ENCODE assay signal across 8 cellular contexts in the genomic region with DNA sequence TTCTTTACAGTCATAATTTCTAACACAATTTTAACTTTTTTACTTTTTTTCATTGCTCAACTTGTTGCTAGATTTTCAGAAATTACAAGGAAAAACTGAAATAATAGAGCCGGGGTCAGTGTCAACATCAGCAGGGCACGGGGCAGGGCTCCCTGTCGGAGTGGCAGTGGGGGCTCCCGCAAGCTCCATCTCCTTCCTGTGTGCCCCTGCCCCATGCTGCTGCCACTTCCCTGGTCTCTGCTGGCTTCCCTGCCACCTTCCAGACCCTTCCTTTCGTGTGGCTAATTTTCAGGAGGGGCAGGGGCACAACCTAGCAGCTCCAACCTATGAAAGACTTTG. TPM values are rescaled to one million over a fixed set of nuclear protein-coding genes. Genes with fewer than 3 reads are reported as not detected.
A peak's percentile ranks its signal among the peaks of the same experiment; 100 is the strongest.
DNase-seq lines count a peak whose midpoint lies in the region; ATAC-seq and TF ChIP-seq lines count a peak whose summit lies in the region.

No MANE protein-coding gene starts in this region.

- H4K20me1 ChIP-seq in GM23248 (ENCODE audit: insufficient read depth) = no peaks in the 10 kb centered on the region

- peak overlapping the region; percentile 72 for H3K27ac Mint-ChIP-seq in T-helper 1 cell treated with Interleukin-12 subunit alpha and Interleukin-12 subunit beta and Interleukin-4 antibody, amounts not matched to agents 30 μg/mL and 1 μg/mL, for 36 hours

- no peaks in the 10 kb centered on the region for H3K9me3 Mint-ChIP-seq in T-helper 1 cell treated with Interleukin-12 subunit alpha and Interleukin-12 subunit beta and Interleukin-4 antibody, amounts not matched to agents 30 μg/mL and 1 μg/mL, for 36 hours

- peak overlapping the region; percentile 84 for H3K9ac ChIP-seq in GM23248

- WGBS in GM23248 (ENCODE audit: low coverage in 1 of 2, low lambda C conversion rate in 2 of 2, missing lambda C conversion rate in 2 of 2), 2 experiments = 95 to 99% methylated on average over 5 of the region's 5 CpGs

- no peak for TF ChIP-seq POLR2A in gastrocnemius medialis (IDR thresholded peaks at IDR 0.05)

- H3K4me3 ChIP-seq in GM23248 = peak overlapping the region; percentile 82
- H3K4me3 ChIP-seq in foreskin fibroblast (ENCODE audit: low read depth in 1 of 2, low read length in 2 of 2) = peak overlapping the region; percentile 95 to 99
- H3K4me3 ChIP-seq in gastrocnemius medialis = peak overlapping the region; percentile 92 to 100 (median 97)

- H3K27me3 Mint-ChIP-seq in T-helper 1 cell treated with Interleukin-12 subunit alpha and Interleukin-12 subunit beta and Interleukin-4 antibody, amounts not matched to agents 30 μg/mL and 1 μg/mL, for 36 hours (ENCODE audit: low read depth) = no peaks in the 10 kb centered on the region

- intact Hi-C loops in gastrocnemius medialis (cut with DNase I; ENCODE audit: low total_unique reads) = loop anchor here (2.0 to 10.0 kb wide), 4 partner anchors 31 to 463 kb away; a partner anchor contains a TSS

- H3K4me1 ChIP-seq in GM23248 (ENCODE audit: insufficient read depth) (peaks cover 9% of the 10 kb centered on the region), gastrocnemius medialis (peaks cover 18 to 22% of the 10 kb centered on the region in 2 donors)

- H3K36me3 ChIP-seq in GM23248 (ENCODE audit: low read depth) = no peaks in the 10 kb centered on the region
- H3K36me3 ChIP-seq in gastrocnemius medialis = peaks cover 0 to 10% of the 10 kb centered on the region in 2 donors

- no peaks in the 10 kb centered on the region for H3K9me2 ChIP-seq in GM23248 (ENCODE audit: insufficient read depth)

- no peak overlapping the region for H2AFZ ChIP-seq in GM23248

- in situ Hi-C loops in GM23248 (cut with MboI) = no loop called here
- in situ Hi-C loops in gastrocnemius medialis (cut with MboI; ENCODE audit: low sequenced_read_pairs in 4 of 4) = no loop called here

- H3K27me3 ChIP-seq in GM23248 (replicated peaks; ENCODE audit: insufficient read depth) = no peaks in the 10 kb centered on the region
- peaks cover 0 to 7% (median 6%) of the 10 kb centered on the region in 3 donors for H3K27me3 ChIP-seq in gastrocnemius medialis

- peaks cover 13% of the 10 kb centered on the region for H3K36me3 Mint-ChIP-seq in T-helper 1 cell treated with Interleukin-12 subunit alpha and Interleukin-12 subunit beta and Interleukin-4 antibody, amounts not matched to agents 30 μg/mL and 1 μg/mL, for 36 hours (ENCODE audit: low read depth)

- TF ChIP-seq CTCF in foreskin fibroblast (IDR thresholded peaks at IDR 0.05; ENCODE audit: low read depth, low read length) = no peak
- TF ChIP-seq CTCF in gastrocnemius medialis (IDR thresholded peaks at IDR 0.05 in 4 of 5, conservative IDR thresholded peaks at IDR 0.05 in 1 of 5) = no peak

- peaks cover 30% of the 10 kb centered on the region for H3K4me1 Mint-ChIP-seq in T-helper 1 cell treated with Interleukin-12 subunit alpha and Interleukin-12 subunit beta and Interleukin-4 antibody, amounts not matched to agents 30 μg/mL and 1 μg/mL, for 36 hours (ENCODE audit: low read depth)

- peak overlapping the region; percentile 96 for H3K4me2 ChIP-seq in GM23248 (ENCODE audit: unreplicated experiment)

- H3K4me3 Mint-ChIP-seq in T-helper 1 cell treated with Interleukin-12 subunit alpha and Interleukin-12 subunit beta and Interleukin-4 antibody, amounts not matched to agents 30 μg/mL and 1 μg/mL, for 36 hours = peak overlapping the region; percentile 98

- H3F3A ChIP-seq in GM23248 (ENCODE audit: insufficient read depth) = peaks cover 10% of the 10 kb centered on the region; the same call in 1 of the 2 replicates

- no peaks in the 10 kb centered on the region for H3K9me3 ChIP-seq in GM23248 (ENCODE audit: low read depth)
- no peaks in the 10 kb centered on the region for H3K9me3 ChIP-seq in gastrocnemius medialis

- DNase-seq in GM23248 (no peak), foreskin fibroblast (no peak), gastrocnemius medialis (no peak), superior temporal gyrus (ENCODE audit: extremely low spot score) (no peak), NCI-H1105 (lab: John Stamatoyannopoulos, UW) (no peak)

- H3K79me2 ChIP-seq in GM23248 (ENCODE audit: insufficient read depth) = peaks cover 38% of the 10 kb centered on the region

- ATAC-seq in gastrocnemius medialis (no peak), HG02973 (IDR thresholded peaks at IDR 0.05; ENCODE audit: unreplicated experiment) (no peak), GM19035 (IDR thresholded peaks at IDR 0.05; ENCODE audit: unreplicated experiment) (no peak)

- H3K27ac ChIP-seq in GM23248 (peak overlapping the region; percentile 54), gastrocnemius medialis (peak overlapping the region in 1 of 4 donors; percentile 90)

RNA-seq across cellular contexts. Expression of a gene that starts 1.0 kb away (rescaled TPM):
- 32.4 and 39.9 TPM in 2 replicates for total RNA-seq in GM23248 (2014; rRNA removed; shearing (Covaris generic))
- polyA plus RNA-seq in GM23248 (2016; fragmentation: Nextera tagmentation; extraction: Ambion mirVana) = 40.9 and 43.0 TPM in 2 replicates
- 10 to 100 TPM; 44.3 to 81.7 (median 54.0) TPM for total RNA-seq in gastrocnemius medialis
